29 cellular contexts compared by ENCODE assay signal in the genomic region with DNA sequence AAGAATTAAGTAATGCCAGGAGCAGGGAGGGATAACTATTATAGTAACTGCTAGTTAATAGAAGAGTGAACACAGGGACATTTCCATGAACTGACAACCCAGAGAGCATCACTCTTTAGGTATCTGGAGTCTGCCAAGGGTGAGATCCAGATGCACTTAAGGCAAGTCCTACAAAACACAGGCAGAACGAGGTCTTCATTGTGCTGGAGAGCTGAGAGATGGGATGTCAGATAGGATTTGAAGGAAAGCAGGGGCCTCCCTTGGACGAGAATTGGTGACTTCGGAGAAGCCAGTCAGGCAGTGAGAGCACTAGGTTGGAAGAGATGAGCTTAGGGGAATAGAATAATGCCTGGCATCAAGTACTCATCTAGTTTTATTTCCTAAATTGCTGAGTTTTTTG.
"Had no signal": no experiment of that assay in that cellular context is flagged by ENCODE, and none has a peak within 500 bp of the region (broad histone marks: within the 10 kb centered on the region; RNA-seq: fewer than 3 reads in every experiment).

No MANE protein-coding gene starts in this region.

- H3K4me3 ChIP-seq: body of pancreas, breast epithelium, MG63, SJSA1 had no signal

- H3K9me3 Mint-ChIP-seq: activated CD4-positive, alpha-beta T cell treated with anti-CD3 and anti-CD28 coated beads, Interleukin-2, amount 10 ng/mL, durations not matched to agents 24 days and 14 days; activated CD8-positive, alpha-beta T cell treated with anti-CD3 and anti-CD28 coated beads for 36 hours; activated naive CD4-positive, alpha-beta T cell treated with anti-CD3 and anti-CD28 coated beads, Interleukin-2, amount 50 U/mL, for 24 hours; activated naive CD8-positive, alpha-beta T cell treated with anti-CD3 and anti-CD28 coated beads, Interleukin-2, amount 10 ng/mL, durations not matched to agents 7 days and 5 days; activated T-helper 17 cell treated with anti-CD3 and anti-CD28 coated beads, Interleukin-2, amount 50 U/mL, for 72 hours had no signal

- H3K36me3 Mint-ChIP-seq: activated naive CD4-positive, alpha-beta T cell treated with anti-CD3 and anti-CD28 coated beads, Interleukin-2, amount 50 U/mL, for 24 hours; activated naive CD8-positive, alpha-beta T cell treated with anti-CD3 and anti-CD28 coated beads, Interleukin-2, amount 10 ng/mL, durations not matched to agents 7 days and 5 days had no signal

- H3K4me1 ChIP-seq: body of pancreas, breast epithelium, SJSA1 had no signal

- H3K27me3 Mint-ChIP-seq: activated CD4-positive, alpha-beta T cell treated with anti-CD3 and anti-CD28 coated beads, Interleukin-2, amount 10 ng/mL, durations not matched to agents 24 days and 14 days had no signal

- H3K9me3 ChIP-seq: body of pancreas, breast epithelium, MG63, SJSA1 had no signal

- H3K36me3 ChIP-seq: breast epithelium, MG63, SJSA1, WERI-Rb-1 had no signal

- H3K27ac Mint-ChIP-seq: activated CD4-positive, alpha-beta T cell treated with anti-CD3 and anti-CD28 coated beads, Interleukin-2, amount 10 ng/mL, durations not matched to agents 24 days and 14 days; activated CD8-positive, alpha-beta T cell treated with anti-CD3 and anti-CD28 coated beads for 36 hours; activated naive CD4-positive, alpha-beta T cell treated with anti-CD3 and anti-CD28 coated beads, Interleukin-2, amount 50 U/mL, for 24 hours; activated naive CD8-positive, alpha-beta T cell treated with anti-CD3 and anti-CD28 coated beads, Interleukin-2, amount 10 ng/mL, durations not matched to agents 7 days and 5 days; activated T-cell treated with anti-CD3 and anti-CD28 coated beads, Interleukin-2, amount 50 U/mL, for 72 hours; activated T-helper 17 cell treated with anti-CD3 and anti-CD28 coated beads, Interleukin-2, amount 50 U/mL, for 72 hours had no signal

- H3K4me1 Mint-ChIP-seq: activated CD4-positive, alpha-beta T cell treated with anti-CD3 and anti-CD28 coated beads, Interleukin-2, amount 10 ng/mL, durations not matched to agents 24 days and 14 days; activated naive CD4-positive, alpha-beta T cell treated with anti-CD3 and anti-CD28 coated beads, Interleukin-2, amount 50 U/mL, for 24 hours; activated naive CD8-positive, alpha-beta T cell treated with anti-CD3 and anti-CD28 coated beads, Interleukin-2, amount 10 ng/mL, durations not matched to agents 7 days and 5 days; activated T-helper 17 cell treated with anti-CD3 and anti-CD28 coated beads, Interleukin-2, amount 50 U/mL, for 72 hours had no signal

- ATAC-seq: activated CD8-positive, alpha-beta T cell treated with anti-CD3 and anti-CD28 coated beads for 36 hours; activated T-cell treated with anti-CD3 and anti-CD28 coated beads, Interleukin-2, amount 50 U/mL, for 72 hours; activated T-helper 17 cell treated with anti-CD3 and anti-CD28 coated beads, Interleukin-2, amount 50 U/mL, for 72 hours; body of pancreas; Panc1 had no signal

- H3K4me3 Mint-ChIP-seq: activated CD4-positive, alpha-beta T cell treated with anti-CD3 and anti-CD28 coated beads, Interleukin-2, amount 10 ng/mL, durations not matched to agents 24 days and 14 days; activated CD8-positive, alpha-beta T cell treated with anti-CD3 and anti-CD28 coated beads for 36 hours; activated naive CD4-positive, alpha-beta T cell treated with anti-CD3 and anti-CD28 coated beads, Interleukin-2, amount 50 U/mL, for 24 hours; activated naive CD8-positive, alpha-beta T cell treated with anti-CD3 and anti-CD28 coated beads, Interleukin-2, amount 10 ng/mL, durations not matched to agents 7 days and 5 days; activated T-cell treated with anti-CD3 and anti-CD28 coated beads, Interleukin-2, amount 50 U/mL, for 72 hours; activated T-helper 17 cell treated with anti-CD3 and anti-CD28 coated beads, Interleukin-2, amount 50 U/mL, for 72 hours had no signal

- DNase-seq: activated CD4-positive, alpha-beta T cell treated with anti-CD3 and anti-CD28 coated beads, Interleukin-2, amount 10 ng/mL, durations not matched to agents 24 days and 14 days; activated CD4-positive, alpha-beta T cell treated with anti-CD3 and anti-CD28 coated beads, Interleukin-2, amount 50 U/mL, for 4 hours; activated CD4-positive, CD25-positive, alpha-beta regulatory T cell; activated CD8-positive, alpha-beta T cell treated with anti-CD3 and anti-CD28 coated beads for 36 hours; activated effector memory CD4-positive, alpha-beta T cell treated with anti-CD3 and anti-CD28 coated beads, Interleukin-2, amount 50 U/mL, for 16 hours; activated naive CD4-positive, alpha-beta T cell; activated naive CD8-positive, alpha-beta T cell treated with anti-CD3 and anti-CD28 coated beads, Interleukin-2, amount 10 ng/mL, durations not matched to agents 7 days and 5 days; activated T-cell treated with anti-CD3 and anti-CD28 coated beads, Interleukin-2, amount 50 U/mL, for 1 hour; activated T-cell treated with anti-CD3 and anti-CD28 coated beads, Interleukin-2, amount 50 U/mL, for 72 hours; body of pancreas; Kasumi-1; KG1; MG63; NCI-H1048; NCI-H1105 treated with DMSO at 0.1 percent for 48 hours; NCI-H1436; NCI-H1694; NCI-H1930; NCI-H2081 treated with DMSO at 0.1 percent for 48 hours; NCI-H345; NCI-H524 treated with DMSO at 0.1 percent for 48 hours; SHP77 treated with DMSO at 0.1 percent for 48 hours; T1000; WERI-Rb-1 had no signal

- H3K27me3 ChIP-seq: body of pancreas, breast epithelium, MG63, SJSA1 had no signal

- H3K27ac ChIP-seq: body of pancreas, breast epithelium, SJSA1, WERI-Rb-1 had no signal
